In genomic region chr16:56944954-56945839, GRCh38 we compare ENCODE assay signal across 8 cellular contexts. TPM values are rescaled to one million over a fixed set of nuclear protein-coding genes. Genes with fewer than 3 reads are reported as not detected.
A peak's percentile ranks its signal among the peaks of the same experiment; 100 is the strongest.
DNase-seq lines count a peak whose midpoint lies in the region; ATAC-seq and TF ChIP-seq lines count a peak whose summit lies in the region.

No MANE protein-coding gene starts in this region.

- ATAC-seq in GM18502 (IDR thresholded peaks at IDR 0.05; ENCODE audit: poor library complexity, unreplicated experiment) (peak; percentile 40), HG02852 (IDR thresholded peaks at IDR 0.05; ENCODE audit: unreplicated experiment) (peak; percentile 35)
- no peak for ATAC-seq in activated CD8-positive, alpha-beta T cell treated with anti-CD3 and anti-CD28 coated beads, Interleukin-2, amount 10 ng/mL, durations not matched to agents 7 days and 5 days

- TF ChIP-seq CTCF in osteoblast (IDR thresholded peaks at IDR 0.05; ENCODE audit: extremely low read depth, low read depth, low read length) = no peak

- H3K4me3 Mint-ChIP-seq in activated CD8-positive, alpha-beta T cell treated with anti-CD3 and anti-CD28 coated beads, Interleukin-2, amount 10 ng/mL, durations not matched to agents 7 days and 5 days = no peak overlapping the region

- H3K4me3 ChIP-seq in osteoblast (ENCODE audit: insufficient read depth, low read length) (no peak overlapping the region), H7 (ENCODE audit: insufficient read depth, low read depth, low read length) (no peak overlapping the region)

- H3K9me3 Mint-ChIP-seq in activated CD8-positive, alpha-beta T cell treated with anti-CD3 and anti-CD28 coated beads, Interleukin-2, amount 10 ng/mL, durations not matched to agents 7 days and 5 days (ENCODE audit: insufficient read depth) = no peaks in the 10 kb centered on the region

- H3K4me2 ChIP-seq in osteoblast (ENCODE audit: insufficient read depth, low read length) = no peak overlapping the region

- H3K27me3 Mint-ChIP-seq in activated CD8-positive, alpha-beta T cell treated with anti-CD3 and anti-CD28 coated beads, Interleukin-2, amount 10 ng/mL, durations not matched to agents 7 days and 5 days (ENCODE audit: low read depth) = no peaks in the 10 kb centered on the region

- peaks cover 26% of the 10 kb centered on the region for H4K20me1 ChIP-seq in osteoblast (ENCODE audit: insufficient read depth, low read length)

- no peaks in the 10 kb centered on the region for H3K27me3 ChIP-seq in osteoblast (ENCODE audit: insufficient read depth, low read length)
- no peaks in the 10 kb centered on the region for H3K27me3 ChIP-seq in H7 (ENCODE audit: control insufficient read depth, insufficient read depth, low read length)

- no peak overlapping the region for H2AFZ ChIP-seq in osteoblast (ENCODE audit: low read length)

- DNase-seq in activated CD8-positive, alpha-beta T cell treated with anti-CD3 and anti-CD28 coated beads, Interleukin-2, amount 10 ng/mL, durations not matched to agents 7 days and 5 days = no peak
- DNase-seq in osteoblast (ENCODE audit: insufficient read length, low spot score, missing footprints) (no peak), H7 (no peak), SHP77 (lab: John Stamatoyannopoulos, UW) (no peak), NCI-H1048 (lab: John Stamatoyannopoulos, UW) (no peak), NCI-H2227 (lab: John Stamatoyannopoulos, UW; ENCODE audit: unreplicated experiment) (no peak)

- H3K27ac ChIP-seq in osteoblast (ENCODE audit: low read depth, low read length) = peak overlapping the region; percentile 7

- H3K4me1 ChIP-seq in osteoblast (ENCODE audit: insufficient read depth, low read length) = peaks cover 5% of the 10 kb centered on the region

- H3K9me3 ChIP-seq in osteoblast (ENCODE audit: low read depth, low read length) = no peaks in the 10 kb centered on the region

- peak overlapping the region; percentile 11 for H3K27ac Mint-ChIP-seq in activated CD8-positive, alpha-beta T cell treated with anti-CD3 and anti-CD28 coated beads, Interleukin-2, amount 10 ng/mL, durations not matched to agents 7 days and 5 days

- peaks cover 2% of the 10 kb centered on the region for H3K79me2 ChIP-seq in osteoblast (ENCODE audit: insufficient read depth, low read length)

- H3K36me3 ChIP-seq in osteoblast (ENCODE audit: insufficient read depth, low read length) = peaks cover 60% of the 10 kb centered on the region
- H3K36me3 ChIP-seq in H7 (replicated peaks; ENCODE audit: control insufficient read depth, insufficient read depth, low read length) = peaks cover 21% of the 10 kb centered on the region

- POLR2A ChIA-PET in activated CD8-positive, alpha-beta T cell treated with anti-CD3 and anti-CD28 coated beads, Interleukin-2, amount 10 ng/mL, durations not matched to agents 7 days and 5 days (lab: Charles Lee) = interaction anchor here (0.6 to 5.8 kb wide), 5 partner anchors 13 to 97 kb away, joined by 3 to 67 read pairs (median 3); partner anchors contain the start of genes CETP and HERPUD1

- H3K36me3 Mint-ChIP-seq in activated CD8-positive, alpha-beta T cell treated with anti-CD3 and anti-CD28 coated beads, Interleukin-2, amount 10 ng/mL, durations not matched to agents 7 days and 5 days (ENCODE audit: low read depth) = peaks cover 44% of the 10 kb centered on the region

- peaks cover 21% of the 10 kb centered on the region for H3K4me1 Mint-ChIP-seq in activated CD8-positive, alpha-beta T cell treated with anti-CD3 and anti-CD28 coated beads, Interleukin-2, amount 10 ng/mL, durations not matched to agents 7 days and 5 days (ENCODE audit: low read depth)

- CTCF ChIA-PET in activated CD8-positive, alpha-beta T cell treated with anti-CD3 and anti-CD28 coated beads, Interleukin-2, amount 10 ng/mL, durations not matched to agents 7 days and 5 days (lab: Charles Lee) = interaction anchor here (0.7 to 2.9 kb wide), 6 partner anchors 8 to 86 kb away, joined by 3 to 15 read pairs (median 4); no protein-coding TSS in a partner anchor

RNA-seq across cellular contexts. Expression of gene HERPUD1, which starts 13.3 kb away (rescaled TPM):
- 10 to 100 TPM; 88.2 to 95.2 TPM for total RNA-seq in activated CD8-positive, alpha-beta T cell treated with anti-CD3 and anti-CD28 coated beads, Interleukin-2, amount 10 ng/mL, durations not matched to agents 7 days and 5 days
- total RNA-seq in osteoblast = 190 and 209 TPM in 2 replicates
- 27.1 and 30.1 TPM in 2 replicates for total RNA-seq in H7 (2014; rRNA removed; shearing (Covaris generic))

RNA-seq across cellular contexts. Expression of gene CETP, which starts 16.6 kb away (rescaled TPM):
- not detected for total RNA-seq in activated CD8-positive, alpha-beta T cell treated with anti-CD3 and anti-CD28 coated beads, Interleukin-2, amount 10 ng/mL, durations not matched to agents 7 days and 5 days
- not detected in 2 replicates for total RNA-seq in osteoblast
- not detected in 2 replicates for total RNA-seq in H7 (2014; rRNA removed; shearing (Covaris generic))

RNA-seq across cellular contexts. Expression of gene NLRC5, which starts 44.2 kb away (rescaled TPM):
- 100 to 1,000 TPM; 280 to 291 TPM for total RNA-seq in activated CD8-positive, alpha-beta T cell treated with anti-CD3 and anti-CD28 coated beads, Interleukin-2, amount 10 ng/mL, durations not matched to agents 7 days and 5 days
- 52.1 and 57.2 TPM in 2 replicates for total RNA-seq in osteoblast
- 0.80 and 0.85 TPM in 2 replicates for total RNA-seq in H7 (2014; rRNA removed; shearing (Covaris generic))

Comparison
In these comparisons a context has a peak if more than half of its experiments do, and no peak if none do; other contexts are left out.
1. RNA of gene NLRC5, which starts 44.2 kb away (total RNA-seq): 280 to 291 TPM in activated CD8-positive, alpha-beta T cell treated with anti-CD3 and anti-CD28 coated beads, Interleukin-2, amount 10 ng/mL, durations not matched to agents 7 days and 5 days and 52.1 to 57.2 TPM in osteoblast; 0.80 to 0.85 TPM in H7; every median in the first group is over 10 times any median in the second.